Comparison of ENCODE assay signal across 9 cellular contexts in genomic region chr3:179898024-179898423, GRCh38.
DNase-seq lines count a peak whose midpoint lies in the region; ATAC-seq and TF ChIP-seq lines count a peak whose summit lies in the region.
"Had no signal": no experiment of that assay in that cellular context is flagged by ENCODE, and none has a peak within 500 bp of the region (broad histone marks: within the 10 kb centered on the region; RNA-seq: fewer than 3 reads in every experiment).

No MANE protein-coding gene starts in this region.

- H3K4me3 Mint-ChIP-seq in MCF 10A (ENCODE audit: unreplicated experiment): no peak overlapping the region
- H3K4me3 Mint-ChIP-seq: naive thymus-derived CD4-positive, alpha-beta T cell had no signal

- in situ Hi-C loops in brain microvascular endothelial cell (cut with HindIII; ENCODE audit: low pct_ligation_motif_present, low sequenced_read_pairs): no loop called here
- in situ Hi-C loops in gastrocnemius medialis (cut with MboI; ENCODE audit: low sequenced_read_pairs in 4 of 4): no loop called here

- no peaks in the 10 kb centered on the region for H3K9me3 Mint-ChIP-seq in MCF 10A (ENCODE audit: unreplicated experiment)
- H3K9me3 Mint-ChIP-seq: naive thymus-derived CD4-positive, alpha-beta T cell had no signal

- POLR2A ChIA-PET in MCF 10A (lab: Yijun Ruan, JAX): no interaction called here

- H3K27ac ChIP-seq in breast epithelium (no peak overlapping the region), brain microvascular endothelial cell (no peak overlapping the region), gastrocnemius medialis (no peak overlapping the region)

- no peak overlapping the region for H3K27ac Mint-ChIP-seq in MCF 10A (ENCODE audit: low read depth, unreplicated experiment)
- H3K27ac Mint-ChIP-seq: naive thymus-derived CD4-positive, alpha-beta T cell had no signal

- no peaks in the 10 kb centered on the region for H3K4me1 Mint-ChIP-seq in MCF 10A (ENCODE audit: insufficient read depth, unreplicated experiment)
- H3K4me1 Mint-ChIP-seq: naive thymus-derived CD4-positive, alpha-beta T cell had no signal

- H3K36me3 Mint-ChIP-seq in MCF 10A (ENCODE audit: insufficient read depth, unreplicated experiment): no peaks in the 10 kb centered on the region
- H3K36me3 Mint-ChIP-seq: naive thymus-derived CD4-positive, alpha-beta T cell had no signal

- H3K4me3 ChIP-seq in breast epithelium (no peak overlapping the region), brain microvascular endothelial cell (ENCODE audit: low read depth, low read length) (no peak overlapping the region), gastrocnemius medialis (no peak overlapping the region)

- peak; percentile 55 for DNase-seq in MCF 10A (ENCODE audit: unreplicated experiment)
- DNase-seq in breast epithelium (ENCODE audit: low spot score in 2 of 2): no peak
- DNase-seq in NCI-H2081 (lab: John Stamatoyannopoulos, UW): peak; percentile 79 to 89
- peak; percentile 73 for DNase-seq in brain microvascular endothelial cell
- no peak for DNase-seq in gastrocnemius medialis
- no peak for DNase-seq in NCI-H774 (lab: John Stamatoyannopoulos, UW)

- H3K27me3 ChIP-seq in breast epithelium (no peaks in the 10 kb centered on the region), brain microvascular endothelial cell (replicated peaks) (no peaks in the 10 kb centered on the region), gastrocnemius medialis (peaks cover 0 to 9% (median 0%) of the 10 kb centered on the region in 3 donors)

- peak; percentile 98 for ATAC-seq in HG02870 (IDR thresholded peaks at IDR 0.05; ENCODE audit: unreplicated experiment)
- ATAC-seq in gastrocnemius medialis: no peak
- no peak for ATAC-seq in HG02571 (IDR thresholded peaks at IDR 0.05; ENCODE audit: unreplicated experiment)
- ATAC-seq: naive thymus-derived CD4-positive, alpha-beta T cell had no signal

- H3K9me3 ChIP-seq in breast epithelium (no peaks in the 10 kb centered on the region), gastrocnemius medialis (no peaks in the 10 kb centered on the region)

- H3K4me1 ChIP-seq in breast epithelium: no peaks in the 10 kb centered on the region
- no peaks in the 10 kb centered on the region for H3K4me1 ChIP-seq in gastrocnemius medialis

- CTCF ChIA-PET in MCF 10A (lab: Yijun Ruan, JAX): no interaction called here

- intact Hi-C loops in MCF 10A (cut with micrococcal nuclease) (no loop called here), breast epithelium (cut with DNase I; ENCODE audit: low total_unique reads) (no loop called here), gastrocnemius medialis (cut with DNase I; ENCODE audit: low total_unique reads) (no loop called here)

- TF ChIP-seq POLR2A in breast epithelium (IDR thresholded peaks at IDR 0.05) (no peak), gastrocnemius medialis (IDR thresholded peaks at IDR 0.05) (no peak)

- TF ChIP-seq CTCF in MCF 10A (IDR thresholded peaks at IDR 0.05; ENCODE audit: unreplicated experiment) (no peak), breast epithelium (IDR thresholded peaks at IDR 0.05) (no peak), brain microvascular endothelial cell (IDR thresholded peaks at IDR 0.05; ENCODE audit: low read depth, low read length, missing control alignments) (no peak), gastrocnemius medialis (IDR thresholded peaks at IDR 0.05 in 4 of 5, conservative IDR thresholded peaks at IDR 0.05 in 1 of 5) (no peak)

- no peaks in the 10 kb centered on the region for H3K36me3 ChIP-seq in breast epithelium
- no peaks in the 10 kb centered on the region for H3K36me3 ChIP-seq in brain microvascular endothelial cell (replicated peaks)
- no peaks in the 10 kb centered on the region for H3K36me3 ChIP-seq in gastrocnemius medialis

- no TSS peak for BruUV-seq in MCF 10A (replicated peaks; lab: Mats Ljungman, UMichigan)

- H3K27me3 Mint-ChIP-seq in MCF 10A (ENCODE audit: insufficient read depth, unreplicated experiment): peaks cover 28% of the 10 kb centered on the region

Comparison
In these comparisons a context has a peak if more than half of its experiments do, and no peak if none do; other contexts are left out.
1. DNase-seq: peak in MCF 10A (single experiment), NCI-H2081 (2 of 2) and brain microvascular endothelial cell (single experiment); none in breast epithelium (0 of 2), gastrocnemius medialis (0 of 2) and NCI-H774 (single experiment).